ENCODE assay signal across 9 cellular contexts in the genomic region with DNA sequence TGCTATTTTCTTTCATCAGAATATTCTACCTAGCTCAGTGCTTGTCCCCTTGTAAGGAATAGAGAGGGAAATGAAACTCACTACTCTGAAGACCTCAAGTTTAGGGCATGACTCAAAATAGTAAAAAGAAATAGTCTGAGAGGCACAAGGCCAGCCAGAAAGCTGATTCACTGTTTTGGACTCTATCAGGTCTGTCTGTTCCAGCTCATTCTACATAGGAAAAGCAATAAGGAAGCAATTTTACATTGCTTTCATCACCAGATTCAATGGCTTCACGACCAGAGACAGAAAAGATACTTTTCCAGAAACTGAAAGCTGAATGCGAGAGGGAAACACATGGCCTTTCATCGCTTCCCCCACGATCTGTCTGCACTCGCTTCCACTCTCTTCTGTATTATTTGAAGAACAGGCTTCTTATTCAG.
DNase-seq lines count a peak whose midpoint lies in the region; ATAC-seq and TF ChIP-seq lines count a peak whose summit lies in the region.
"Had no signal": no experiment of that assay in that cellular context is flagged by ENCODE, and none has a peak within 500 bp of the region (broad histone marks: within the 10 kb centered on the region; RNA-seq: fewer than 3 reads in every experiment).

No MANE protein-coding gene starts in this region.

- dilution Hi-C loops in mammary epithelial cell (cut with HindIII; ENCODE audit: low sequenced_read_pairs), result no loop called here

- H3K9me3 ChIP-seq in mammary epithelial cell (replicated peaks; ENCODE audit: insufficient read depth, low read length) (no peaks in the 10 kb centered on the region), gastrocnemius medialis (no peaks in the 10 kb centered on the region)

- intact Hi-C loops in mammary epithelial cell (cut with micrococcal nuclease) (no loop called here), MCF 10A (cut with micrococcal nuclease) (no loop called here), gastrocnemius medialis (cut with DNase I; ENCODE audit: low total_unique reads) (no loop called here)

- H3K36me3 Mint-ChIP-seq in MCF 10A (ENCODE audit: insufficient read depth, unreplicated experiment) (peaks cover 6% of the 10 kb centered on the region), WTC11 (no peaks in the 10 kb centered on the region)

- H3K4me2 ChIP-seq in mammary epithelial cell (ENCODE audit: insufficient read depth, low read depth, low read length), result no peak overlapping the region

- ATAC-seq in HG03457 (IDR thresholded peaks at IDR 0.05; ENCODE audit: unreplicated experiment) (peak; percentile 98), gastrocnemius medialis (peak; percentile 13 to 39), WTC11 (no peak)

- no peaks in the 10 kb centered on the region for H3K79me2 ChIP-seq in mammary epithelial cell (ENCODE audit: insufficient read depth, low read length)

- DNase-seq in mammary epithelial cell (peak; percentile 26), MCF 10A (ENCODE audit: unreplicated experiment) (no peak), dedifferentiated amniotic fluid mesenchymal stem cell (ENCODE audit: extremely low spot score) (peak; percentile 71), gastrocnemius medialis (no peak), NCI-H2107 (lab: John Stamatoyannopoulos, UW) (no peak), WTC11 (ENCODE audit: low spot score) (no peak), A172 (ENCODE audit: low spot score) (no peak)

- CTCF ChIA-PET in mammary epithelial cell (lab: Charles Lee; ENCODE audit: low non-redundant PET) (no interaction called here), MCF 10A (lab: Yijun Ruan, JAX) (interaction anchor here (0.8 kb wide), 1 partner anchor 147 kb away, joined by 3 read pairs; no protein-coding TSS in a partner anchor), WTC11 (lab: Charles Lee) (interaction anchor here (0.7 kb wide), 1 partner anchor 132 kb away, joined by 3 read pairs; no protein-coding TSS in a partner anchor)

- no peaks in the 10 kb centered on the region for H3K27me3 Mint-ChIP-seq in MCF 10A (ENCODE audit: insufficient read depth, unreplicated experiment)
- no peaks in the 10 kb centered on the region for H3K27me3 Mint-ChIP-seq in WTC11 (ENCODE audit: low read depth)

- no peak for TF ChIP-seq CTCF in mammary epithelial cell (conservative IDR thresholded peaks at IDR 0.05 in 1 of 2, IDR thresholded peaks at IDR 0.05 in 1 of 2; ENCODE audit: extremely low read depth in 1 of 2, insufficient read depth in 1 of 2, low read depth in 1 of 2, low read length in 2 of 2)
- no peak for TF ChIP-seq CTCF in MCF 10A (IDR thresholded peaks at IDR 0.05; ENCODE audit: unreplicated experiment)
- no peak for TF ChIP-seq CTCF in gastrocnemius medialis (IDR thresholded peaks at IDR 0.05 in 4 of 5, conservative IDR thresholded peaks at IDR 0.05 in 1 of 5)
- TF ChIP-seq CTCF in WTC11 (IDR thresholded peaks at IDR 0.05), result no peak

- H3K36me3 ChIP-seq in mammary epithelial cell (ENCODE audit: insufficient read depth, low read length) (no peaks in the 10 kb centered on the region), gastrocnemius medialis (peaks cover 0 to 22% of the 10 kb centered on the region in 2 donors)

- H3K9me3 Mint-ChIP-seq in MCF 10A (ENCODE audit: unreplicated experiment) (no peaks in the 10 kb centered on the region), WTC11 (0 out of 2 replicates have a peak, but pooled peaks cover 3% of the 10 kb centered on the region)

- H3K4me1 ChIP-seq in mammary epithelial cell (ENCODE audit: insufficient read depth, low read length), result no peaks in the 10 kb centered on the region
- peaks cover 12 to 15% of the 10 kb centered on the region in 2 donors for H3K4me1 ChIP-seq in gastrocnemius medialis

- H4K20me1 ChIP-seq in mammary epithelial cell (ENCODE audit: insufficient read depth, low read length), result no peaks in the 10 kb centered on the region

- H3K4me1 Mint-ChIP-seq in MCF 10A (ENCODE audit: insufficient read depth, unreplicated experiment) (no peaks in the 10 kb centered on the region), WTC11 (0 out of 2 replicates have a peak, but pooled peaks cover 3% of the 10 kb centered on the region)

- in situ Hi-C loops in mammary epithelial cell (cut with MboI; ENCODE audit: low sequenced_read_pairs in 2 of 2), result no loop called here
- in situ Hi-C loops in gastrocnemius medialis (cut with MboI; ENCODE audit: low sequenced_read_pairs in 4 of 4), result no loop called here

- WGBS in mammary epithelial cell (ENCODE audit: low coverage, missing lambda C conversion rate), result 88% methylated on average over 5 of the region's 5 CpGs

- no peaks in the 10 kb centered on the region for H3K27me3 ChIP-seq in mammary epithelial cell (ENCODE audit: insufficient read depth, low read length)
- H3K27me3 ChIP-seq in gastrocnemius medialis, result no peaks in the 10 kb centered on the region

- no peak overlapping the region for H3K9ac ChIP-seq in mammary epithelial cell (ENCODE audit: insufficient read depth, low read length)

- POLR2A ChIA-PET in MCF 10A (lab: Yijun Ruan, JAX), result no interaction called here
- POLR2A ChIA-PET in WTC11 (lab: Charles Lee), result no interaction called here

- H3K27ac Mint-ChIP-seq in MCF 10A (ENCODE audit: low read depth, unreplicated experiment) (no peak overlapping the region), WTC11 (no peak overlapping the region)

- H3K4me3 ChIP-seq in mammary epithelial cell (replicated peaks in 1 of 3; ENCODE audit: insufficient read depth in 1 of 3, low read depth in 2 of 3, low read length in 3 of 3) (no peak overlapping the region), gastrocnemius medialis (no peak overlapping the region)

- BruUV-seq in mammary epithelial cell (replicated peaks; lab: Mats Ljungman, UMichigan), result no TSS peak
- no TSS peak for BruUV-seq in MCF 10A (replicated peaks; lab: Mats Ljungman, UMichigan)

- no peak for TF ChIP-seq POLR2A in gastrocnemius medialis (IDR thresholded peaks at IDR 0.05)

- no peak overlapping the region for H2AFZ ChIP-seq in mammary epithelial cell (ENCODE audit: low read depth, low read length)

- no peak overlapping the region for H3K4me3 Mint-ChIP-seq in MCF 10A (ENCODE audit: unreplicated experiment)
- no peak overlapping the region for H3K4me3 Mint-ChIP-seq in WTC11

- no peak overlapping the region for H3K27ac ChIP-seq in mammary epithelial cell (ENCODE audit: insufficient read depth, low read depth, low read length)
- peak overlapping the region in 3 of 4 donors; percentile 18 to 46 (median 36) for H3K27ac ChIP-seq in gastrocnemius medialis
- H3K27ac ChIP-seq: 22Rv1 had no signal

TF ChIP-seq in WTC11, 78 proteins besides CTCF, POLR2A, EP300 and RAD21:
- TF ChIP-seq, protein P1, sequence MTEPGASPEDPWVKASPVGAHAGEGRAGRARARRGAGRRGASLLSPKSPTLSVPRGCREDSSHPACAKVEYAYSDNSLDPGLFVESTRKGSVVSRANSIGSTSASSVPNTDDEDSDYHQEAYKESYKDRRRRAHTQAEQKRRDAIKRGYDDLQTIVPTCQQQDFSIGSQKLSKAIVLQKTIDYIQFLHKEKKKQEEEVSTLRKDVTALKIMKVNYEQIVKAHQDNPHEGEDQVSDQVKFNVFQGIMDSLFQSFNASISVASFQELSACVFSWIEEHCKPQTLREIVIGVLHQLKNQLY (CRISPR knock-in tag; IDR thresholded peaks at IDR 0.05), result no peak
- TF ChIP-seq, protein P2, sequence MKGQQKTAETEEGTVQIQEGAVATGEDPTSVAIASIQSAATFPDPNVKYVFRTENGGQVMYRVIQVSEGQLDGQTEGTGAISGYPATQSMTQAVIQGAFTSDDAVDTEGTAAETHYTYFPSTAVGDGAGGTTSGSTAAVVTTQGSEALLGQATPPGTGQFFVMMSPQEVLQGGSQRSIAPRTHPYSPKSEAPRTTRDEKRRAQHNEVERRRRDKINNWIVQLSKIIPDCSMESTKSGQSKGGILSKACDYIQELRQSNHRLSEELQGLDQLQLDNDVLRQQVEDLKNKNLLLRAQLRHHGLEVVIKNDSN (CRISPR knock-in tag; IDR thresholded peaks at IDR 0.05), result no peak
- TF ChIP-seq FOXJ3 (CRISPR knock-in tag; IDR thresholded peaks at IDR 0.05; ENCODE audit: borderline replicate concordance), result no peak
- TF ChIP-seq AR (CRISPR knock-in tag; IDR thresholded peaks at IDR 0.05), result no peak
- no peak for TF ChIP-seq CREB1 (CRISPR knock-in tag; IDR thresholded peaks at IDR 0.05)
TF ChIP-seq in WTC11: peak in this region for 0.

Comparison
In these comparisons a context has a peak if more than half of its experiments do, and no peak if none do; other contexts are left out.
1. DNase-seq: peak in mammary epithelial cell (single experiment) and dedifferentiated amniotic fluid mesenchymal stem cell (single experiment); none in MCF 10A (single experiment), gastrocnemius medialis (0 of 2), NCI-H2107 (single experiment), WTC11 (single experiment) and A172 (single experiment).